In genomic region chr6:150099953-150100352, GRCh38 we compare ENCODE assay signal across 1 cellular context.
TF ChIP-seq lines count a peak whose summit lies in the region.

No MANE protein-coding gene starts in this region.

TF ChIP-seq in K562, 482 proteins besides CTCF, POLR2A, EP300 and RAD21:
- TF ChIP-seq ZNF512 (tag; IDR thresholded peaks at IDR 0.05) (no peak), FOXK2 (conservative IDR thresholded peaks at IDR 0.05 in 1 of 2, IDR thresholded peaks at IDR 0.05 in 1 of 2; ENCODE audit: low read depth in 2 of 2) (no peak), CEBPB (tag; IDR thresholded peaks at IDR 0.05) (peak; percentile 87), RCOR1 (IDR thresholded peaks at IDR 0.05; ENCODE audit: borderline replicate concordance in 1 of 2, low read depth in 2 of 2, low read length in 2 of 2) (0 out of 4 replicates have a peak, but pooled peaks of 1 of the 2 experiments have one; percentile 30), SMARCC2 (IDR thresholded peaks at IDR 0.05; ENCODE audit: low read depth) (no peak), SMAD1 (IDR thresholded peaks at IDR 0.05; ENCODE audit: low read depth, low read length, partially characterized antibody) (no peak), VEZF1 (CRISPR knock-in tag; IDR thresholded peaks at IDR 0.05) (peak; percentile 36; the same call in 1 of the 2 replicates), ZNF124 (CRISPR knock-in tag; IDR thresholded peaks at IDR 0.05) (no peak), TEAD4 (IDR thresholded peaks at IDR 0.05; ENCODE audit: low read length) (peak; percentile 78), TEAD4 (CRISPR knock-in tag; IDR thresholded peaks at IDR 0.05; ENCODE audit: borderline replicate concordance) (no peak), CEBPG (CRISPR knock-in tag; IDR thresholded peaks at IDR 0.05) (no peak), CEBPG (tag; conservative IDR thresholded peaks at IDR 0.05 in 1 of 2, IDR thresholded peaks at IDR 0.05 in 1 of 2) (peak; percentile 68 to 84), CBFA2T3 (IDR thresholded peaks at IDR 0.05) (peak; percentile 47), XRCC3 (IDR thresholded peaks at IDR 0.05) (no peak), PML (IDR thresholded peaks at IDR 0.05; ENCODE audit: low read length) (0 out of 2 replicates have a peak, but pooled peaks have one; percentile 24), ETV6 (IDR thresholded peaks at IDR 0.05; ENCODE audit: borderline replicate concordance in 1 of 2, low read depth in 2 of 2, low read length in 1 of 2) (no peak), ETV6 (CRISPR knock-in tag; IDR thresholded peaks at IDR 0.05; ENCODE audit: borderline replicate concordance) (no peak), NFXL1 (CRISPR knock-in tag; IDR thresholded peaks at IDR 0.05) (no peak), SOX6 (IDR thresholded peaks at IDR 0.05) (peak; percentile 30; the same call in 1 of the 2 replicates), CCNT2 (IDR thresholded peaks at IDR 0.05; ENCODE audit: borderline replicate concordance, extremely low read depth, insufficient read length, low read depth, low read length) (no peak), RNF2 (IDR thresholded peaks at IDR 0.05) (peak; percentile 21; the same call in 1 of the 2 replicates), TCFL5 (CRISPR knock-in tag; conservative IDR thresholded peaks at IDR 0.05) (no peak), TAL1 (IDR thresholded peaks at IDR 0.05) (0 out of 2 replicates have a peak, but pooled peaks have one; percentile 19), ATF7 (IDR thresholded peaks at IDR 0.05) (no peak), TCF3 (CRISPR knock-in tag; IDR thresholded peaks at IDR 0.05) (peak; percentile 44; the same call in 1 of the 2 replicates), KLF16 (IDR thresholded peaks at IDR 0.05) (peak; percentile 16; the same call in 1 of the 2 replicates), ZNF384 (IDR thresholded peaks at IDR 0.05; ENCODE audit: low read depth, low read length) (no peak), MBD1 (CRISPR knock-in tag; IDR thresholded peaks at IDR 0.05) (no peak), FOXJ2 (tag; IDR thresholded peaks at IDR 0.05) (0 out of 2 replicates have a peak, but pooled peaks have one; percentile 35), ZNF609 (CRISPR knock-in tag; IDR thresholded peaks at IDR 0.05; ENCODE audit: borderline replicate concordance) (no peak)
TF ChIP-seq in K562: peak in this region for 13.
